13 cellular contexts compared by ENCODE assay signal in genomic region chr2:75287624-75288313, GRCh38.
DNase-seq lines count a peak whose midpoint lies in the region; ATAC-seq and TF ChIP-seq lines count a peak whose summit lies in the region.
"Had no signal": no experiment of that assay in that cellular context is flagged by ENCODE, and none has a peak within 500 bp of the region (broad histone marks: within the 10 kb centered on the region; RNA-seq: fewer than 3 reads in every experiment).

No MANE protein-coding gene starts in this region.

- ATAC-seq in GM19467 (IDR thresholded peaks at IDR 0.05; ENCODE audit: unreplicated experiment) (peak; percentile 66), HG03066 (IDR thresholded peaks at IDR 0.05; ENCODE audit: low read depth, unreplicated experiment) (peak; percentile 57), right cardiac atrium (no peak)
- ATAC-seq: Right ventricle myocardium inferior had no signal

- no peaks in the 10 kb centered on the region for H3K9me3 ChIP-seq in right cardiac atrium (ENCODE audit: control insufficient read depth, low read length)

- in situ Hi-C loops in GM13976 (cut with MboI; ENCODE audit: low sequenced_read_pairs, unreplicated experiment) = no loop called here

- no peak overlapping the region for H3K27ac ChIP-seq in right cardiac atrium (ENCODE audit: low read length)
- H3K27ac ChIP-seq: skin epidermis had no signal

- no peaks in the 10 kb centered on the region for H3K4me1 ChIP-seq in right cardiac atrium (ENCODE audit: control insufficient read depth, insufficient read depth, low read length)

- no peaks in the 10 kb centered on the region for H3K27me3 ChIP-seq in right cardiac atrium (ENCODE audit: control insufficient read depth, insufficient read depth)

- peak; percentile 11 for DNase-seq in GM13976 (ENCODE audit: low spot score)
- DNase-seq in SKM-1 treated with dmso at 0.1 percent for 144 hours (lab: John Stamatoyannopoulos, UW; ENCODE audit: unreplicated experiment) = peak; percentile 83
- no peak for DNase-seq in SW 1271 (lab: John Stamatoyannopoulos, UW)
- DNase-seq in right cardiac atrium = no peak
- no peak for DNase-seq in T-helper 9 cell
- DNase-seq in dedifferentiated amniotic fluid mesenchymal stem cell (ENCODE audit: extremely low spot score) = no peak
- DNase-seq: activated effector memory CD4-positive, alpha-beta T cell treated with anti-CD3 and anti-CD28 coated beads, Interleukin-2, amount 50 U/mL, for 16 hours; natural killer cell; NCI-H345 had no signal

- intact Hi-C loops in right cardiac atrium (cut with DNase I) = no loop called here

- 62% methylated on average over 1 of the region's 1 CpG for WGBS in right cardiac atrium

- H3K4me3 ChIP-seq in right cardiac atrium (ENCODE audit: low read length) = no peak overlapping the region
- H3K4me3 ChIP-seq: skin epidermis had no signal

- TF ChIP-seq CTCF in GM13976 (IDR thresholded peaks at IDR 0.05; ENCODE audit: borderline replicate concordance, control extremely low read depth, extremely low read depth, insufficient read depth, missing control alignments) = no peak

Comparison
In these comparisons a context has a peak if more than half of its experiments do, and no peak if none do; other contexts are left out.
1. DNase-seq: peak in GM13976 (single experiment) and SKM-1 treated with dmso at 0.1 percent for 144 hours (single experiment); none in SW 1271 (0 of 2), right cardiac atrium (0 of 3), T-helper 9 cell (single experiment) and dedifferentiated amniotic fluid mesenchymal stem cell (single experiment).
2. ATAC-seq: peak in GM19467 (single experiment) and HG03066 (single experiment); none in right cardiac atrium (0 of 2).